In the genomic region with DNA sequence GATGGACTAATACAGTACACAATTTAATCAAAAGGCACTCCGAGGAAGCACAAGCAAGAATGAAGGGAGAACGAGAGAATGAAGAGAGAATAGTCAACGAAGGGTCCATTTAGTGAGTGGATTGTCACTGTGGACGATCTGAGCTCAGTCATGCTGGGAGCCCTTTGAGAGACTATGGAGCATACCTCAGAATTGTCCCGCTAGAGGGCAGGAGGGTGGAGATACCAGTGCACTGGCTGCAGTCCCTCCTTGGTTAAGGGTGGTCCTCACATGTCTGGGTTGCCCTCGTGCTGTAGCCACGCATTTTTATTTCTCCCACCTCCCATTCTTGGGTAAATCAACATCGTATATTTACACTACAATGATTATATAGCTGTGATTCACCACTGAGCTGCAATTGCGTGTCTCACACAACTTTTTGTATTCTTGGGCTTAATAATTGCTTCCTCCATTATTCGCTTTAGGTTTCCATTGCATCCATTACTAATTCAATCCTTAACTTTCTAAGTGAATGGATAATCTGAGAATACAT, we compare ENCODE assay signal across 22 cellular contexts. TPM values are rescaled to one million over a fixed set of nuclear protein-coding genes. Genes with fewer than 3 reads are reported as not detected.
DNase-seq lines count a peak whose midpoint lies in the region; ATAC-seq and TF ChIP-seq lines count a peak whose summit lies in the region.
"Had no signal": no experiment of that assay in that cellular context is flagged by ENCODE, and none has a peak within 500 bp of the region (broad histone marks: within the 10 kb centered on the region; RNA-seq: fewer than 3 reads in every experiment).

No MANE protein-coding gene starts in this region.

- H3K9ac ChIP-seq in SK-N-SH = no peak overlapping the region
- H3K9ac ChIP-seq in PC-3 (ENCODE audit: low read length) = peak overlapping the region; percentile 33; the same call in 1 of the 2 replicates
- H3K9ac ChIP-seq: GM23248 had no signal

- TF ChIP-seq CTCF in SK-N-SH (IDR thresholded peaks at IDR 0.05) (no peak), 22Rv1 (IDR thresholded peaks at IDR 0.05) (peak; percentile 49; the same call in 1 of the 2 replicates), GM12872 (IDR thresholded peaks at IDR 0.05; ENCODE audit: insufficient read depth, low read depth, low read length) (0 out of 3 replicates have a peak, but pooled peaks have one; percentile 2), PC-3 (conservative IDR thresholded peaks at IDR 0.05; ENCODE audit: low read depth, low read length) (peak; percentile 70), gastroesophageal sphincter (IDR thresholded peaks at IDR 0.05) (no peak)

- CTCF ChIA-PET in SK-N-SH (lab: Yijun Ruan, JAX) (no interaction called here), PC-3 (lab: Charles Lee) (interaction anchor here (0.6 to 1.2 kb wide), 6 partner anchors 13 to 601 kb away, joined by 3 to 5 read pairs (median 3); no protein-coding TSS in a partner anchor)

- TF ChIP-seq POLR2A in gastroesophageal sphincter (IDR thresholded peaks at IDR 0.05) = no peak

- TF ChIP-seq RAD21 in SK-N-SH (IDR thresholded peaks at IDR 0.05; ENCODE audit: low read length) = no peak

- H3F3A ChIP-seq in SK-N-SH (replicated peaks; ENCODE audit: insufficient read depth) (no peaks in the 10 kb centered on the region), PC-3 (ENCODE audit: low read length, unreplicated experiment) (no peaks in the 10 kb centered on the region)

- H3K4me3 ChIP-seq in SK-N-SH (ENCODE audit: low read depth in 2 of 2, low read length in 1 of 2) (no peak overlapping the region), PC-3 (ENCODE audit: low read length) (no peak overlapping the region), gastroesophageal sphincter (no peak overlapping the region)
- H3K4me3 ChIP-seq: A549, GM12878, GM23248, HAP-1 had no signal

- 16% methylated on average over 10 of the region's 10 CpGs for WGBS in SK-N-SH (ENCODE audit: low lambda C conversion rate)
- 80 to 81% methylated on average over 9 of the region's 10 CpGs for WGBS in gastroesophageal sphincter (ENCODE audit: low coverage in 1 of 2), 2 donors

- H3K4me3 Mint-ChIP-seq in stimulated activated memory B cell treated with anti-CD40 and anti-IgM and Interleukin-4, amounts not matched to agents 10 μg/mL and 1 μg/mL and 100 μg/mL, for 72 hours = no peak overlapping the region
- H3K4me3 Mint-ChIP-seq: CD4-positive, CD25-positive, alpha-beta regulatory T cell; CD8-positive, alpha-beta T cell; HFFc6 had no signal

- no peaks in the 10 kb centered on the region for H3K27me3 ChIP-seq in SK-N-SH (ENCODE audit: insufficient read depth)
- no peaks in the 10 kb centered on the region for H3K27me3 ChIP-seq in PC-3 (ENCODE audit: low read length)
- H3K27me3 ChIP-seq in gastroesophageal sphincter = no peaks in the 10 kb centered on the region

- BruUV-seq in PC-3 (replicated peaks; lab: Mats Ljungman, UMichigan) = no TSS peak

- H3K36me3 Mint-ChIP-seq in stimulated activated memory B cell treated with anti-CD40 and anti-IgM and Interleukin-4, amounts not matched to agents 10 μg/mL and 1 μg/mL and 100 μg/mL, for 72 hours = no peaks in the 10 kb centered on the region
- H3K36me3 Mint-ChIP-seq: CD8-positive, alpha-beta T cell had no signal

- H3K4me1 ChIP-seq in SK-N-SH (ENCODE audit: control insufficient read depth in 1 of 2, insufficient read depth in 2 of 2, low read depth in 1 of 2, low read length in 1 of 2) = no peaks in the 10 kb centered on the region
- H3K4me1 ChIP-seq in PC-3 (ENCODE audit: insufficient read depth, low read length) = peaks cover 10% of the 10 kb centered on the region
- H3K4me1 ChIP-seq in gastroesophageal sphincter = no peaks in the 10 kb centered on the region
- H3K4me1 ChIP-seq: A549, HAP-1 had no signal

- H3K27me3 Mint-ChIP-seq in stimulated activated memory B cell treated with anti-CD40 and anti-IgM and Interleukin-4, amounts not matched to agents 10 μg/mL and 1 μg/mL and 100 μg/mL, for 72 hours = no peaks in the 10 kb centered on the region

- no peaks in the 10 kb centered on the region for H3K4me1 Mint-ChIP-seq in stimulated activated memory B cell treated with anti-CD40 and anti-IgM and Interleukin-4, amounts not matched to agents 10 μg/mL and 1 μg/mL and 100 μg/mL, for 72 hours
- H3K4me1 Mint-ChIP-seq: CD4-positive, CD25-positive, alpha-beta regulatory T cell had no signal

- H2AFZ ChIP-seq in SK-N-SH (ENCODE audit: low read depth) (no peak overlapping the region), PC-3 (ENCODE audit: low read length) (peak overlapping the region; percentile 13; the same call in 1 of the 2 replicates)
- H2AFZ ChIP-seq: GM23248 had no signal

- H3K9me2 ChIP-seq in SK-N-SH (no peaks in the 10 kb centered on the region), PC-3 (replicated peaks; ENCODE audit: low read length) (no peaks in the 10 kb centered on the region)

- H3K79me2 ChIP-seq in SK-N-SH (ENCODE audit: insufficient read depth) (no peaks in the 10 kb centered on the region), PC-3 (ENCODE audit: low read length) (no peaks in the 10 kb centered on the region)

- DNase-seq in SK-N-SH (no peak), PC-3 (peak; percentile 74), H4 (ENCODE audit: low spot score) (no peak)
- DNase-seq: 8988T; ACHN; AML-193; C1 segment of cervical spinal cord; Caco-2; CD4-positive, CD25-positive, alpha-beta regulatory T cell; CD8-positive, alpha-beta T cell; DMS153; DND-41; GM23248; HFFc6 had no signal

- POLR2A ChIA-PET in SK-N-SH (lab: Yijun Ruan, JAX) = no interaction called here
- POLR2A ChIA-PET in PC-3 (lab: Charles Lee; ENCODE audit: unreplicated experiment) = interaction anchor here (0.6 kb wide), 2 partner anchors 47 to 132 kb away, joined by 4 to 8 read pairs; no protein-coding TSS in a partner anchor

- H3K9me3 ChIP-seq in SK-N-SH (no peaks in the 10 kb centered on the region), PC-3 (ENCODE audit: low read length) (no peaks in the 10 kb centered on the region), gastroesophageal sphincter (no peaks in the 10 kb centered on the region)
- H3K9me3 ChIP-seq: A549, Caco-2, HAP-1 had no signal

- H3K27ac Mint-ChIP-seq in stimulated activated memory B cell treated with anti-CD40 and anti-IgM and Interleukin-4, amounts not matched to agents 10 μg/mL and 1 μg/mL and 100 μg/mL, for 72 hours = no peak overlapping the region
- H3K27ac Mint-ChIP-seq: CD4-positive, CD25-positive, alpha-beta regulatory T cell; CD8-positive, alpha-beta T cell; HFFc6 had no signal

- intact Hi-C loops in PC-3 (cut with micrococcal nuclease) = loop anchor here (5.0 kb wide), 2 partner anchors 92 to 123 kb away; no protein-coding TSS in a partner anchor

- TF ChIP-seq EP300 in SK-N-SH (IDR thresholded peaks at IDR 0.05; ENCODE audit: borderline replicate concordance in 1 of 2, low read depth in 1 of 2, low read length in 1 of 2) = no peak
- TF ChIP-seq EP300 in gastroesophageal sphincter (IDR thresholded peaks at IDR 0.05) = no peak

- H3K9me3 Mint-ChIP-seq in stimulated activated memory B cell treated with anti-CD40 and anti-IgM and Interleukin-4, amounts not matched to agents 10 μg/mL and 1 μg/mL and 100 μg/mL, for 72 hours = peaks cover 11% of the 10 kb centered on the region
- H3K9me3 Mint-ChIP-seq: CD8-positive, alpha-beta T cell had no signal

- H3K27ac ChIP-seq in SK-N-SH (ENCODE audit: low read depth in 2 of 2, low read length in 1 of 2) (no peak overlapping the region), 22Rv1 (no peak overlapping the region), PC-3 (ENCODE audit: low read length) (peak overlapping the region; percentile 62), gastroesophageal sphincter (no peak overlapping the region)
- H3K27ac ChIP-seq: A549, GM23248 had no signal

- ATAC-seq in SK-N-SH treated with all-trans-retinoic acid at 6 μM for 48 hours = 0 out of 3 replicates have a peak, but pooled peaks have one; percentile 44
- ATAC-seq in PC-3 = peak; percentile 89
- no peak for ATAC-seq in stimulated activated memory B cell treated with anti-CD40 and anti-IgM and Interleukin-4, amounts not matched to agents 10 μg/mL and 1 μg/mL and 100 μg/mL, for 72 hours
- ATAC-seq in gastroesophageal sphincter = no peak
- ATAC-seq: CD8-positive, alpha-beta T cell; GM12878 had no signal

- no peak overlapping the region for H3K4me2 ChIP-seq in SK-N-SH
- H3K4me2 ChIP-seq in PC-3 (ENCODE audit: low read length) = no peak overlapping the region
- H3K4me2 ChIP-seq: A549 had no signal

- H3K36me3 ChIP-seq in SK-N-SH (replicated peaks in 1 of 2; ENCODE audit: control insufficient read depth in 1 of 2, insufficient read depth in 2 of 2, low read length in 1 of 2) (no peaks in the 10 kb centered on the region), PC-3 (ENCODE audit: low read depth, low read length) (no peaks in the 10 kb centered on the region), gastroesophageal sphincter (no peaks in the 10 kb centered on the region)
- H3K36me3 ChIP-seq: HAP-1 had no signal

- no peaks in the 10 kb centered on the region for H4K20me1 ChIP-seq in SK-N-SH (ENCODE audit: insufficient read depth)
- no peaks in the 10 kb centered on the region for H4K20me1 ChIP-seq in PC-3 (ENCODE audit: low read length)

TF ChIP-seq in SK-N-SH treated with all-trans-retinoic acid at 6 μM for 48 hours, 23 proteins besides CTCF, POLR2A, EP300 and RAD21 (continues in another document):
- TF ChIP-seq RARB (CRISPR knock-in tag; IDR thresholded peaks at IDR 0.05) (no peak), TCF4 (CRISPR knock-in tag; IDR thresholded peaks at IDR 0.05; ENCODE audit: borderline replicate concordance) (no peak), ZFP3 (CRISPR knock-in tag; IDR thresholded peaks at IDR 0.05) (no peak), BACH2 (CRISPR knock-in tag; IDR thresholded peaks at IDR 0.05; ENCODE audit: borderline replicate concordance) (no peak), PPARA (CRISPR knock-in tag; IDR thresholded peaks at IDR 0.05; ENCODE audit: borderline replicate concordance) (no peak)

TF ChIP-seq in SK-N-SH, 30 proteins besides CTCF, POLR2A, EP300 and RAD21:
- TF ChIP-seq JUND (IDR thresholded peaks at IDR 0.05) = no peak
- TF ChIP-seq TEAD4 (IDR thresholded peaks at IDR 0.05; ENCODE audit: borderline replicate concordance, insufficient read depth) = no peak

RNA-seq across cellular contexts. Expression of gene FAM20A, which starts 33.2 kb away (rescaled TPM):
- not detected in 2 replicates for polyA plus RNA-seq in SK-N-SH (2012; rRNA removed)
- polyA plus RNA-seq in SK-N-SH (2012; cell fraction: cytosol; rRNA removed) = not detected in 2 replicates
- polyA plus RNA-seq in SK-N-SH (2012; cell fraction: nucleus; rRNA removed) = not detected in 2 replicates
- total RNA-seq in PC-3 (2014; rRNA removed) (0.11 and 0.17 TPM in 2 replicates), gastroesophageal sphincter (10 to 100 TPM in 1 of 4 donors, 1 to 10 TPM in 3; 1.4 to 13.7 (median 2.9) TPM)
- total RNA-seq in H4 (2014; rRNA removed; shearing (Covaris generic)) = not detected in 2 replicates
- total RNA-seq: CD4-positive, CD25-positive, alpha-beta regulatory T cell; CD8-positive, alpha-beta T cell; GM12878; HFFc6 had no signal

Comparison
In these comparisons a context has a peak if more than half of its experiments do, and no peak if none do; other contexts are left out.
1. ATAC-seq: peak in SK-N-SH treated with all-trans-retinoic acid at 6 μM for 48 hours (single experiment) and PC-3 (single experiment); none in stimulated activated memory B cell treated with anti-CD40 and anti-IgM and Interleukin-4, amounts not matched to agents 10 μg/mL and 1 μg/mL and 100 μg/mL, for 72 hours (single experiment) and gastroesophageal sphincter (single experiment).
2. CTCF ChIP-seq: peak in 22Rv1 (single experiment), GM12872 (single experiment) and PC-3 (single experiment); none in SK-N-SH (single experiment) and gastroesophageal sphincter (0 of 4).